19 cellular contexts compared by ENCODE assay signal in the genomic region with DNA sequence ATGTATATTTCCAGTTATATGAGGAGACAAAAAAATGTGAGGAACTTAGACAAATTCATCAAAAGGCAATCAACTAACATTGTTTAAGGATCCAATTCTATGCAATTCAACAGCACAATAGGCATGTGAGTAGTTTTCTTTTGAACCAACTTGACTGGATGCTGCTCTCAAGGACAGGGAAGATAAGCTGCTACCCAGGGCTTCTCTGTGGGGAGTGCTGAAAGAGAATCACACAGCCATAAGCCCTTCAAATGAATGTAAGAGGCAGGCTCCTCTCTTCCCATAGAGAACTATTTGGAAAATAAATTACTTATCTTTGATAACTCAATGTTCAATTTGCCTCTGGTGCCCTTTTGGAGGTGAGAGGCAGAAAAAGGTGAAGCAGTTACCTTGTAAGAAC.
DNase-seq lines count a peak whose midpoint lies in the region; TF ChIP-seq lines count a peak whose summit lies in the region.
"Had no signal": no experiment of that assay in that cellular context is flagged by ENCODE, and none has a peak within 500 bp of the region (broad histone marks: within the 10 kb centered on the region; RNA-seq: fewer than 3 reads in every experiment).

No MANE protein-coding gene starts in this region.

- no peaks in the 10 kb centered on the region for H3K9me2 ChIP-seq in SU-DHL-6 (replicated peaks; ENCODE audit: insufficient read depth, low read length)

- no peak for DNase-seq in MCF 10A (ENCODE audit: unreplicated experiment)
- no peak for DNase-seq in breast epithelium (ENCODE audit: low spot score in 2 of 2)
- peak; percentile 19 for DNase-seq in iPS-NIHi11 (ENCODE audit: low spot score)
- no peak for DNase-seq in epidermal melanocyte (ENCODE audit: insufficient read length, low spot score)
- DNase-seq in GM10248 (ENCODE audit: extremely low spot score), result no peak
- DNase-seq in H9, result no peak
- DNase-seq in NAMALWA (ENCODE audit: low spot score), result no peak
- DNase-seq: AML-193; Caco-2; CD8-positive, alpha-beta memory T cell; DND-41; GDM1; HCEC 1CT; HFFc6; IMR-90 had no signal

- H2AFZ ChIP-seq in SU-DHL-6 (ENCODE audit: low read depth, low read length, severe bottlenecking), result peak overlapping the region; percentile 47
- no peak overlapping the region for H2AFZ ChIP-seq in H9 (ENCODE audit: low read length)

- H3K4me3 Mint-ChIP-seq in MCF 10A (ENCODE audit: unreplicated experiment) (no peak overlapping the region), H9 (no peak overlapping the region)
- H3K4me3 Mint-ChIP-seq: CD8-positive, alpha-beta memory T cell; HFFc6 had no signal

- H3K9me3 Mint-ChIP-seq in MCF 10A (ENCODE audit: unreplicated experiment) (peaks cover 7% of the 10 kb centered on the region), H9 (no peaks in the 10 kb centered on the region; a peak in 1 of 5 replicates)

- no peak overlapping the region for H3K27ac ChIP-seq in breast epithelium
- no peak overlapping the region for H3K27ac ChIP-seq in SU-DHL-6 (ENCODE audit: low read depth, low read length)
- no peak overlapping the region for H3K27ac ChIP-seq in H9 (ENCODE audit: insufficient read length, low read depth, low read length)
- H3K27ac ChIP-seq: 22Rv1, BLaER1, HL-60 had no signal

- no peak overlapping the region for H2BK120ac ChIP-seq in H9 (ENCODE audit: low read depth, low read length, poor library complexity, severe bottlenecking)

- H3K9ac ChIP-seq in SU-DHL-6 (ENCODE audit: low read length), result no peak overlapping the region
- H3K9ac ChIP-seq in H9 (ENCODE audit: extremely low read depth, insufficient read length, low read length), result no peak overlapping the region
- H3K9ac ChIP-seq: BLaER1 had no signal

- no peak overlapping the region for H4K5ac ChIP-seq in H9 (ENCODE audit: insufficient read length, low read depth, low read length)

- H3K27me3 ChIP-seq in breast epithelium (no peaks in the 10 kb centered on the region), SU-DHL-6 (ENCODE audit: low read length) (no peaks in the 10 kb centered on the region), H9 (ENCODE audit: insufficient read depth, low read length) (no peaks in the 10 kb centered on the region)
- H3K27me3 ChIP-seq: BLaER1 had no signal

- no peak overlapping the region for H4K91ac ChIP-seq in H9 (ENCODE audit: insufficient read length, low read depth, low read length)

- no peak overlapping the region for H2BK5ac ChIP-seq in H9 (ENCODE audit: insufficient read length, low read length)

- no peak overlapping the region for H3K4ac ChIP-seq in H9 (ENCODE audit: low read depth, low read length)

- H3K27me3 Mint-ChIP-seq in MCF 10A (ENCODE audit: insufficient read depth, unreplicated experiment) (no peaks in the 10 kb centered on the region), H9 (ENCODE audit: low read depth) (no peaks in the 10 kb centered on the region)
- H3K27me3 Mint-ChIP-seq: CD8-positive, alpha-beta memory T cell had no signal

- no peak overlapping the region for H3K4me3 ChIP-seq in breast epithelium
- no peak overlapping the region for H3K4me3 ChIP-seq in SU-DHL-6 (ENCODE audit: insufficient read depth, low read length, poor library complexity, severe bottlenecking)
- H3K4me3 ChIP-seq: BLaER1 had no signal

- H3K18ac ChIP-seq in H9 (ENCODE audit: insufficient read length, low read depth, low read length), result no peak overlapping the region

- TF ChIP-seq CTCF in MCF 10A (IDR thresholded peaks at IDR 0.05; ENCODE audit: unreplicated experiment) (no peak), breast epithelium (IDR thresholded peaks at IDR 0.05) (no peak), SU-DHL-6 (IDR thresholded peaks at IDR 0.05; ENCODE audit: insufficient read depth, low read length, poor library complexity, severe bottlenecking) (no peak), GM10248 (IDR thresholded peaks at IDR 0.05; ENCODE audit: control extremely low read depth, extremely low read depth, low read depth, missing control alignments) (no peak), H9 (conservative IDR thresholded peaks at IDR 0.05) (no peak)

- H3K36me3 ChIP-seq in breast epithelium (no peaks in the 10 kb centered on the region), SU-DHL-6 (ENCODE audit: low read length) (no peaks in the 10 kb centered on the region)
- H3K36me3 ChIP-seq: BLaER1 had no signal

- H2BK12ac ChIP-seq in H9 (ENCODE audit: insufficient read length, low read depth, low read length), result no peak overlapping the region

- no peak overlapping the region for H4K8ac ChIP-seq in H9 (replicated peaks; ENCODE audit: insufficient read length, low read depth, low read length)

- H2AK5ac ChIP-seq in H9 (ENCODE audit: insufficient read length, low read length), result no peak overlapping the region

- no peak overlapping the region for H3K14ac ChIP-seq in H9 (ENCODE audit: insufficient read depth, low read length)

- no peaks in the 10 kb centered on the region for H3K79me2 ChIP-seq in SU-DHL-6 (ENCODE audit: insufficient read depth, low read length)
- no peaks in the 10 kb centered on the region for H3K79me2 ChIP-seq in H9 (ENCODE audit: insufficient read depth, low read length)

- no TSS peak for BruUV-seq in MCF 10A (replicated peaks; lab: Mats Ljungman, UMichigan)

- POLR2A ChIA-PET in MCF 10A (lab: Yijun Ruan, JAX), result no interaction called here
- POLR2A ChIA-PET in GM10248 (lab: Yijun Ruan, JAX), result no interaction called here

- H3T11ph ChIP-seq in H9 (ENCODE audit: low read length), result no peak overlapping the region

- no peaks in the 10 kb centered on the region for H3K36me3 Mint-ChIP-seq in MCF 10A (ENCODE audit: insufficient read depth, unreplicated experiment)
- H3K36me3 Mint-ChIP-seq in H9 (ENCODE audit: insufficient read depth in 1 of 3, low read depth in 3 of 3), result no peaks in the 10 kb centered on the region; a peak in 1 of 7 replicates
- H3K36me3 Mint-ChIP-seq: CD8-positive, alpha-beta memory T cell had no signal

- no peaks in the 10 kb centered on the region for H4K20me1 ChIP-seq in SU-DHL-6 (ENCODE audit: low read depth, low read length)
- no peaks in the 10 kb centered on the region for H4K20me1 ChIP-seq in H9 (ENCODE audit: control insufficient read depth, insufficient read depth, insufficient read length)
- H4K20me1 ChIP-seq: BLaER1 had no signal

- H3K79me1 ChIP-seq in H9 (ENCODE audit: insufficient read depth, low read depth, low read length, poor library complexity, severe bottlenecking), result no peaks in the 10 kb centered on the region

- H3K4me1 ChIP-seq in breast epithelium (no peaks in the 10 kb centered on the region), H9 (ENCODE audit: insufficient read depth, low read length) (no peaks in the 10 kb centered on the region)
- H3K4me1 ChIP-seq: BLaER1, Caco-2 had no signal

- H3K9me3 ChIP-seq in breast epithelium (peaks cover 7 to 9% of the 10 kb centered on the region in 2 donors), SU-DHL-6 (ENCODE audit: insufficient read depth, low read length) (no peaks in the 10 kb centered on the region; the same call in 1 of the 2 replicates), H9 (ENCODE audit: control insufficient read depth, low read depth, low read length) (no peaks in the 10 kb centered on the region)
- H3K9me3 ChIP-seq: BLaER1, Caco-2 had no signal

- no peak overlapping the region for H2BK15ac ChIP-seq in H9 (ENCODE audit: low read depth, low read length)

- CTCF ChIA-PET in MCF 10A (lab: Yijun Ruan, JAX) (interaction anchor here (1.3 kb wide), 1 partner anchor 11 kb away, joined by 4 read pairs; no protein-coding TSS in a partner anchor), GM10248 (lab: Yijun Ruan, JAX) (no interaction called here)

- no peak for TF ChIP-seq POLR2A in breast epithelium (IDR thresholded peaks at IDR 0.05)

- H3K23ac ChIP-seq in H9 (ENCODE audit: insufficient read length, low read depth, low read length), result no peak overlapping the region

- H3K4me1 Mint-ChIP-seq in MCF 10A (ENCODE audit: insufficient read depth, unreplicated experiment) (peaks cover 24% of the 10 kb centered on the region), H9 (peaks cover 8 to 10% of the 10 kb centered on the region in 2 experiments)
- H3K4me1 Mint-ChIP-seq: CD8-positive, alpha-beta memory T cell had no signal

- no peak overlapping the region for H2BK20ac ChIP-seq in H9 (ENCODE audit: low read depth, low read length, poor library complexity, severe bottlenecking)

- no peaks in the 10 kb centered on the region for H3K23me2 ChIP-seq in H9 (ENCODE audit: insufficient read length, low read depth, low read length, poor library complexity, severe bottlenecking)

- no peaks in the 10 kb centered on the region for H3F3A ChIP-seq in SU-DHL-6 (ENCODE audit: insufficient read depth)

- intact Hi-C loops in MCF 10A (cut with micrococcal nuclease) (no loop called here), breast epithelium (cut with DNase I; ENCODE audit: low total_unique reads) (no loop called here)

- no peak overlapping the region for H3K4me2 ChIP-seq in SU-DHL-6 (ENCODE audit: low read depth, low read length, poor library complexity, severe bottlenecking)
- no peak overlapping the region for H3K4me2 ChIP-seq in H9 (ENCODE audit: insufficient read depth, insufficient read length, low read length)
- H3K4me2 ChIP-seq: BLaER1 had no signal

- no peak overlapping the region for H3K56ac ChIP-seq in H9 (ENCODE audit: insufficient read length, low read depth, low read length)

- H3K27ac Mint-ChIP-seq in MCF 10A (ENCODE audit: low read depth, unreplicated experiment) (peak overlapping the region; percentile 98), H9 (peak overlapping the region in 1 of 3 experiments; percentile 52; a peak in 1 of 7 replicates)
- H3K27ac Mint-ChIP-seq: CD8-positive, alpha-beta memory T cell; HFFc6 had no signal
